ENCODE assay signal across 21 cellular contexts in the genomic region with DNA sequence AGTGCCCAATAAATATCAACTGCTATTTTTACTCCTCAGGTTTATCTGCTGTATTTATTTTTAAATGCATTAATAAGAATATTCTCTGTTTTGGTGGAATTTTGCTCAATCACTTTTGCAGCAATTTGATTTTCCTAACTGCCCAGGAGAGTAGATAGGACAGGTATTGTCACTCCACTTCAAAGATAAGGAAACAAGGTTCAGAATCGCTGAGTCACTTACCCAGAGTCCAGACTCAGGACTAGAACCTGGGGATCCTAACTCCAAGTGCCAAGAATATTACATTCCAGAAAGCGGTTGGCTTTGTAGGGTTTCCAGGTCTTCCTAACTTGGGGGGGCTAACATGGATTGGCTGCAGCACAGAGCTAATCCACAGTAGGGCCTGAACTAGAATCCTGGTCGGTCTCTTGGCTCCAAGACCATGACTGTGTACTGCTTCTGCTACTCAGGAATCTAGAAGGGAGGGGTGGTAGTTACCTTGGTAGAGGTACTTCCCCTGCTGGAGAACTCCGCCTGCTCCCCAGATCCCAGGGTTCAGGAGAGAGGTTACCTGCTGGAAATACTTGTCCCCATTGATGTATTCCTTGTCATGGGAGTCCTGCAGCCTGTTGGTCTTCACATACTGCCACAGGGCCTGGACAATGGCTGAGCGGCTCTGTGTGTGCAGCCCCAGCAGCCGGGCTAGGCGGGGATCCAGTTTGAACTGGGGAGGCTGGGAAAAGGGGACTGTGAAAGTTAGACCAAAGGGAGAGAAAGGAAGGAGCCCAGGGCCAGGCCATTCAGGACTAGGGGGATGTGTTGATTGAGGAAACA. TPM values are rescaled to one million over a fixed set of nuclear protein-coding genes. Genes with fewer than 3 reads are reported as not detected.
DNase-seq lines count a peak whose midpoint lies in the region; ATAC-seq, FAIRE-seq and TF ChIP-seq lines count a peak whose summit lies in the region.
"Had no signal": no experiment of that assay in that cellular context is flagged by ENCODE, and none has a peak within 500 bp of the region (broad histone marks: within the 10 kb centered on the region; RNA-seq: fewer than 3 reads in every experiment).

No MANE protein-coding gene starts in this region.

- TF ChIP-seq POLR2A in HepG2 (IDR thresholded peaks at IDR 0.05; ENCODE audit: insufficient read depth in 1 of 2, low read depth in 2 of 2, low read length in 2 of 2) (no peak), right lobe of liver (IDR thresholded peaks at IDR 0.05) (no peak)

- TF ChIP-seq CTCF in HepG2 (CRISPR knock-in tag; IDR thresholded peaks at IDR 0.05) (no peak), right lobe of liver (IDR thresholded peaks at IDR 0.05) (no peak), right atrium auricular region (IDR thresholded peaks at IDR 0.05) (no peak)

- H3K4me1 ChIP-seq in HepG2 (ENCODE audit: insufficient read depth, low read length): peaks cover 47% of the 10 kb centered on the region
- peaks cover 0 to 11% (median 0%) of the 10 kb centered on the region in 4 donors for H3K4me1 ChIP-seq in right lobe of liver
- peaks cover 0 to 56% of the 10 kb centered on the region in 2 donors for H3K4me1 ChIP-seq in right atrium auricular region
- peaks cover 31% of the 10 kb centered on the region for H3K4me1 ChIP-seq in stomach smooth muscle (ENCODE audit: control insufficient read depth, insufficient read depth, low read length)
- peaks cover 16% of the 10 kb centered on the region for H3K4me1 ChIP-seq in HAP-1

- ATAC-seq in HepG2 (no peak), right lobe of liver (no peak), GM21381 (IDR thresholded peaks at IDR 0.05; ENCODE audit: unreplicated experiment) (no peak), sciatic nerve (no peak)
- ATAC-seq: stimulated activated naive B cell treated with anti-CD40 and anti-IgM and Interleukin-4, amounts not matched to agents 10 μg/mL and 1 μg/mL and 100 μg/mL, for 72 hours had no signal

- intact Hi-C loops in HepG2 (cut with micrococcal nuclease; ENCODE audit: unreplicated experiment) (loop anchor here (10.0 kb wide), 1 partner anchor 156 kb away; a partner anchor contains a TSS), right lobe of liver (cut with DNase I) (no loop called here), sciatic nerve (cut with DNase I) (no loop called here)

- no peak overlapping the region for H3K4me3 ChIP-seq in HepG2 (replicated peaks in 1 of 3; ENCODE audit: insufficient read depth in 1 of 3, low read depth in 2 of 3, low read length in 3 of 3)
- no peak overlapping the region for H3K4me3 ChIP-seq in right lobe of liver
- no peak overlapping the region for H3K4me3 ChIP-seq in right atrium auricular region
- no peak overlapping the region for H3K4me3 ChIP-seq in stomach smooth muscle (ENCODE audit: low read length in 2 of 2)
- H3K4me3 ChIP-seq in HAP-1: no peak overlapping the region
- H3K4me3 ChIP-seq: SJSA1, thyroid gland had no signal

- TF ChIP-seq EP300 in HepG2 (IDR thresholded peaks at IDR 0.05; ENCODE audit: low read depth in 2 of 2, low read length in 2 of 2): no peak
- no peak for TF ChIP-seq EP300 in HepG2 (CRISPR knock-in tag; IDR thresholded peaks at IDR 0.05; ENCODE audit: borderline replicate concordance)

- 99% methylated on average over 6 of the region's 7 CpGs for WGBS in HepG2 (ENCODE audit: low lambda C conversion rate)
- WGBS in right lobe of liver (ENCODE audit: insufficient coverage, low coverage, low lambda C conversion rate, missing lambda C conversion rate): 94% methylated on average over 5 of the region's 7 CpGs

- no peak for TF ChIP-seq RAD21 in HepG2 (CRISPR knock-in tag; IDR thresholded peaks at IDR 0.05)

- no peak overlapping the region for H2AFZ ChIP-seq in HepG2 (ENCODE audit: low read length)

- H3K9ac ChIP-seq in HepG2 (ENCODE audit: insufficient read depth, low read depth, low read length) (no peak overlapping the region), stomach smooth muscle (ENCODE audit: low read length in 2 of 2) (no peak overlapping the region)

- H3K4me2 ChIP-seq in HepG2 (ENCODE audit: low read depth, low read length): no peak overlapping the region

- H3K79me2 ChIP-seq in HepG2 (ENCODE audit: insufficient read depth, low read length): no peaks in the 10 kb centered on the region

- in situ Hi-C loops in HepG2 (cut with HindIII; ENCODE audit: extremely low pct_ligation_motif_present, low pct_unique_long_range_greater_than_20kb): no loop called here
- in situ Hi-C loops in HAP-1 (cut with MboI; ENCODE audit: low sequenced_read_pairs): no loop called here

- BruUV-seq in HepG2 (replicated peaks; lab: Mats Ljungman, UMichigan): no TSS peak

- DNase-seq in HepG2 (ENCODE audit: low spot score) (no peak), right lobe of liver (no peak), M059J (ENCODE audit: low read depth) (peak; percentile 17), right atrium auricular region (ENCODE audit: low spot score) (no peak), sciatic nerve (ENCODE audit: low spot score) (no peak), HAP-1 (ENCODE audit: low spot score in 2 of 2) (no peak)
- DNase-seq: activated CD8-positive, alpha-beta memory T cell treated with anti-CD3 and anti-CD28 coated beads for 24 hours; Caco-2; caudate nucleus; EL; erythroblast; foreskin melanocyte; mesendoderm; NCI-H1417 treated with DMSO at 0.1 percent for 48 hours; NCI-H526 treated with DMSO at 0.1 percent for 48 hours; stimulated activated naive B cell treated with anti-CD40 and anti-IgM and Interleukin-4, amounts not matched to agents 10 μg/mL and 1 μg/mL and 100 μg/mL, for 72 hours; T-helper 9 cell; thyroid gland had no signal

- H3K36me3 ChIP-seq in HepG2 (replicated peaks in 1 of 2; ENCODE audit: control insufficient read depth in 1 of 2, insufficient read depth in 2 of 2, low read length in 2 of 2) (peaks cover 2 to 16% of the 10 kb centered on the region in 2 experiments; a peak in 4 of 5 replicates), right lobe of liver (peaks cover 0 to 16% (median 0%) of the 10 kb centered on the region in 4 donors), right atrium auricular region (peaks cover 63% of the 10 kb centered on the region), stomach smooth muscle (ENCODE audit: control insufficient read depth in 2 of 2, insufficient read depth in 2 of 2, low read length in 2 of 2) (peaks cover 25 to 51% of the 10 kb centered on the region in 2 donors), HAP-1 (replicated peaks) (peaks cover 50% of the 10 kb centered on the region)

- no peak for FAIRE-seq in HepG2 (lab: Jason Lieb, UNC)

- no peak overlapping the region for H3K27ac ChIP-seq in HepG2 (ENCODE audit: extremely low read length, insufficient read depth, low read length)
- H3K27ac ChIP-seq in right lobe of liver: no peak overlapping the region
- peak overlapping the region; percentile 11 to 37 for H3K27ac ChIP-seq in right atrium auricular region
- peak overlapping the region; percentile 31 for H3K27ac ChIP-seq in stomach smooth muscle (ENCODE audit: low read length)
- H3K27ac ChIP-seq: SJSA1, thyroid gland had no signal

- POLR2A ChIA-PET in HepG2 (lab: Yijun Ruan, JAX): interaction anchor here (1.8 kb wide), 1 partner anchor 8 kb away, joined by 5 read pairs; a partner anchor contains a TSS

- CTCF ChIA-PET in HepG2 (lab: Yijun Ruan, JAX; ENCODE audit: low intra/inter-chr PET ratio, low total read pairs): no interaction called here

- H3K9me3 ChIP-seq in HepG2 (ENCODE audit: low read length) (no peaks in the 10 kb centered on the region), right lobe of liver (no peaks in the 10 kb centered on the region), right atrium auricular region (no peaks in the 10 kb centered on the region), stomach smooth muscle (ENCODE audit: control insufficient read depth in 2 of 2, low read length in 2 of 2) (no peaks in the 10 kb centered on the region), HAP-1 (no peaks in the 10 kb centered on the region)
- H3K9me3 ChIP-seq: Caco-2, SJSA1, thyroid gland had no signal

- H3K27me3 ChIP-seq in HepG2 (ENCODE audit: control insufficient read depth in 1 of 2, insufficient read depth in 2 of 2, low read length in 2 of 2) (peaks cover 0 to 13% of the 10 kb centered on the region in 2 experiments; a peak in 3 of 5 replicates), right lobe of liver (peaks cover 0 to 8% of the 10 kb centered on the region in 2 donors), right atrium auricular region (peaks cover 0 to 3% of the 10 kb centered on the region in 2 donors), stomach smooth muscle (ENCODE audit: control insufficient read depth in 1 of 2, insufficient read depth in 2 of 2, low read length in 2 of 2) (no peaks in the 10 kb centered on the region), HAP-1 (ENCODE audit: low read depth) (no peaks in the 10 kb centered on the region)
- H3K27me3 ChIP-seq: SJSA1, thyroid gland had no signal

- no peaks in the 10 kb centered on the region for H4K20me1 ChIP-seq in HepG2 (ENCODE audit: insufficient read depth, low read length)

RNA-seq across cellular contexts. Expression of a gene that starts 7.3 kb away (rescaled TPM):
- total RNA-seq in HepG2 (2016; rRNA removed; fragmentation: Illumina TruSeq; extraction: Trizol): 0.53 and 0.62 TPM in 2 replicates
- total RNA-seq in HepG2 (2016; cell fraction: cytosol; rRNA removed; fragmentation: Illumina TruSeq; extraction: Trizol; ENCODE audit: low read depth): 0.79 and 1.2 TPM in 2 replicates
- 0.24 and 0.84 TPM in 2 replicates for total RNA-seq in HepG2 (2016; cell fraction: insoluble cytoplasmic fraction; rRNA removed; fragmentation: Illumina TruSeq; extraction: Trizol)
- total RNA-seq in HepG2 (2016; cell fraction: membrane; rRNA removed; fragmentation: Illumina TruSeq; extraction: Trizol): 0.86 and 1.2 TPM in 2 replicates
- 0.62 and 1.0 TPM in 2 replicates for total RNA-seq in HepG2 (2016; cell fraction: nucleus; rRNA removed; fragmentation: Illumina TruSeq; extraction: Trizol)
- polyA plus RNA-seq in HepG2 (2011; rRNA removed): 0.20 and 0.44 TPM in 2 replicates
- polyA plus RNA-seq in HepG2 (2011; cell fraction: cytosol; rRNA removed): 0.08 and 0.09 TPM in 2 replicates
- 1.7 and 2.4 TPM in 2 replicates for polyA plus RNA-seq in HepG2 (2011; cell fraction: nucleus; rRNA removed)
- polyA plus RNA-seq in HepG2 (2012): 3.8 and 4.0 TPM in 2 replicates
- 0.55 and 0.76 TPM in 2 replicates for polyA plus RNA-seq in HepG2 (2016; cell fraction: cytosol; fragmentation: Illumina TruSeq; extraction: Trizol; ENCODE audit: low read depth)
- polyA plus RNA-seq in HepG2 (2016; cell fraction: insoluble cytoplasmic fraction; fragmentation: Illumina TruSeq; extraction: Trizol; ENCODE audit: low read depth): 0.35 and 0.52 TPM in 2 replicates
- 0.62 and 0.80 TPM in 2 replicates for polyA plus RNA-seq in HepG2 (2016; cell fraction: membrane; fragmentation: Illumina TruSeq; extraction: Trizol; ENCODE audit: low read depth)
- 2.7 and 3.3 TPM in 2 replicates for polyA plus RNA-seq in HepG2 (2016; cell fraction: nucleus; fragmentation: Illumina TruSeq; extraction: Trizol; ENCODE audit: insufficient read depth, low read depth)
- 0.38 and 3.6 TPM in 2 replicates for polyA minus RNA-seq in HepG2 (2011; rRNA and poly(A)+ RNA removed; ENCODE audit: low replicate concordance)
- polyA minus RNA-seq in HepG2 (2011; cell fraction: cytosol; rRNA and poly(A)+ RNA removed): 1.1 TPM in 1 of 2 replicates, not detected in the other
- 0.25 and 0.64 TPM in 2 replicates for polyA minus RNA-seq in HepG2 (2011; cell fraction: nucleus; rRNA and poly(A)+ RNA removed)
- total RNA-seq in right lobe of liver: 1 to 10 TPM; 2.4 to 7.3 (median 2.7) TPM
- 3.2 and 4.3 TPM in 2 replicates for total RNA-seq in M059J (2014; rRNA removed; shearing (Covaris generic))
- 100 to 1,000 TPM in 1 of 2 donors, 10 to 100 TPM in 1; 81.5 to 125 TPM for total RNA-seq in right atrium auricular region
- total RNA-seq in sciatic nerve: 50.7 TPM

RNA-seq across cellular contexts. Expression of a gene that starts 8.9 kb away (rescaled TPM):
- total RNA-seq in HepG2 (2016; rRNA removed; fragmentation: Illumina TruSeq; extraction: Trizol) (10.2 and 21.5 TPM in 2 replicates), right lobe of liver (10 to 100 TPM; 11.9 to 20.7 (median 17.7) TPM), right atrium auricular region (10 to 100 TPM; 24.7 to 38.1 TPM), sciatic nerve (23.6 TPM)
- total RNA-seq in HepG2 (2016; cell fraction: cytosol; rRNA removed; fragmentation: Illumina TruSeq; extraction: Trizol; ENCODE audit: low read depth): 1.7 and 2.5 TPM in 2 replicates
- 9.4 and 21.0 TPM in 2 replicates for total RNA-seq in HepG2 (2016; cell fraction: insoluble cytoplasmic fraction; rRNA removed; fragmentation: Illumina TruSeq; extraction: Trizol)
- 5.8 and 7.3 TPM in 2 replicates for total RNA-seq in HepG2 (2016; cell fraction: membrane; rRNA removed; fragmentation: Illumina TruSeq; extraction: Trizol)
- total RNA-seq in HepG2 (2016; cell fraction: nucleus; rRNA removed; fragmentation: Illumina TruSeq; extraction: Trizol): 26.3 and 31.0 TPM in 2 replicates
- polyA plus RNA-seq in HepG2 (2011; rRNA removed): 15.4 and 22.5 TPM in 2 replicates
- polyA plus RNA-seq in HepG2 (2011; cell fraction: cytosol; rRNA removed): 13.1 and 17.3 TPM in 2 replicates
- polyA plus RNA-seq in HepG2 (2011; cell fraction: nucleus; rRNA removed): 62.4 and 64.6 TPM in 2 replicates
- 12.1 and 17.0 TPM in 2 replicates for polyA plus RNA-seq in HepG2 (2012)
- polyA plus RNA-seq in HepG2 (2016; cell fraction: cytosol; fragmentation: Illumina TruSeq; extraction: Trizol; ENCODE audit: low read depth): 1.1 and 1.3 TPM in 2 replicates
- 8.7 and 8.9 TPM in 2 replicates for polyA plus RNA-seq in HepG2 (2016; cell fraction: insoluble cytoplasmic fraction; fragmentation: Illumina TruSeq; extraction: Trizol; ENCODE audit: low read depth)
- polyA plus RNA-seq in HepG2 (2016; cell fraction: membrane; fragmentation: Illumina TruSeq; extraction: Trizol; ENCODE audit: low read depth): 3.0 and 4.1 TPM in 2 replicates
- polyA plus RNA-seq in HepG2 (2016; cell fraction: nucleus; fragmentation: Illumina TruSeq; extraction: Trizol; ENCODE audit: insufficient read depth, low read depth): 33.0 and 37.5 TPM in 2 replicates
- 28.1 and 43.5 TPM in 2 replicates for polyA minus RNA-seq in HepG2 (2011; rRNA and poly(A)+ RNA removed; ENCODE audit: low replicate concordance)
- polyA minus RNA-seq in HepG2 (2011; cell fraction: cytosol; rRNA and poly(A)+ RNA removed): 15.1 and 16.0 TPM in 2 replicates
- polyA minus RNA-seq in HepG2 (2011; cell fraction: nucleus; rRNA and poly(A)+ RNA removed): 30.7 and 33.6 TPM in 2 replicates
- 47.2 and 90.1 TPM in 2 replicates for total RNA-seq in M059J (2014; rRNA removed; shearing (Covaris generic))

RNA-seq across cellular contexts. Expression of a gene that starts 14.1 kb away (rescaled TPM):
- 42.5 and 43.0 TPM in 2 replicates for total RNA-seq in HepG2 (2016; rRNA removed; fragmentation: Illumina TruSeq; extraction: Trizol)
- 7.5 and 8.4 TPM in 2 replicates for total RNA-seq in HepG2 (2016; cell fraction: cytosol; rRNA removed; fragmentation: Illumina TruSeq; extraction: Trizol; ENCODE audit: low read depth)
- 41.2 and 42.3 TPM in 2 replicates for total RNA-seq in HepG2 (2016; cell fraction: insoluble cytoplasmic fraction; rRNA removed; fragmentation: Illumina TruSeq; extraction: Trizol)
- total RNA-seq in HepG2 (2016; cell fraction: membrane; rRNA removed; fragmentation: Illumina TruSeq; extraction: Trizol): 21.7 and 24.5 TPM in 2 replicates
- 22.4 and 24.6 TPM in 2 replicates for total RNA-seq in HepG2 (2016; cell fraction: nucleus; rRNA removed; fragmentation: Illumina TruSeq; extraction: Trizol)
- polyA plus RNA-seq in HepG2 (2011; rRNA removed): 16.3 and 18.5 TPM in 2 replicates
- 19.7 and 19.8 TPM in 2 replicates for polyA plus RNA-seq in HepG2 (2011; cell fraction: cytosol; rRNA removed)
- polyA plus RNA-seq in HepG2 (2011; cell fraction: nucleus; rRNA removed): 20.0 and 25.1 TPM in 2 replicates
- polyA plus RNA-seq in HepG2 (2012): 12.8 and 19.4 TPM in 2 replicates
- polyA plus RNA-seq in HepG2 (2016; cell fraction: cytosol; fragmentation: Illumina TruSeq; extraction: Trizol; ENCODE audit: low read depth): 5.7 and 6.2 TPM in 2 replicates
- polyA plus RNA-seq in HepG2 (2016; cell fraction: insoluble cytoplasmic fraction; fragmentation: Illumina TruSeq; extraction: Trizol; ENCODE audit: low read depth): 26.4 and 36.5 TPM in 2 replicates
- polyA plus RNA-seq in HepG2 (2016; cell fraction: membrane; fragmentation: Illumina TruSeq; extraction: Trizol; ENCODE audit: low read depth): 12.8 and 14.1 TPM in 2 replicates
- polyA plus RNA-seq in HepG2 (2016; cell fraction: nucleus; fragmentation: Illumina TruSeq; extraction: Trizol; ENCODE audit: insufficient read depth, low read depth): 33.8 and 36.4 TPM in 2 replicates
- 23.8 and 78.9 TPM in 2 replicates for polyA minus RNA-seq in HepG2 (2011; rRNA and poly(A)+ RNA removed; ENCODE audit: low replicate concordance)
- 9.2 and 9.3 TPM in 2 replicates for polyA minus RNA-seq in HepG2 (2011; cell fraction: cytosol; rRNA and poly(A)+ RNA removed)
- 13.9 and 19.9 TPM in 2 replicates for polyA minus RNA-seq in HepG2 (2011; cell fraction: nucleus; rRNA and poly(A)+ RNA removed)
- total RNA-seq in right lobe of liver: 10 to 100 TPM in 4 of 6 experiments, 1 to 10 TPM in 2; 7.3 to 22.3 (median 11.4) TPM
- 65.0 and 74.0 TPM in 2 replicates for total RNA-seq in M059J (2014; rRNA removed; shearing (Covaris generic))
- total RNA-seq in right atrium auricular region: 10 to 100 TPM; 29.7 to 38.6 TPM
- 20.8 TPM for total RNA-seq in sciatic nerve

RNA-seq across cellular contexts. Expression of a gene that starts 30.9 kb away (rescaled TPM):
- total RNA-seq in HepG2 (2016; rRNA removed; fragmentation: Illumina TruSeq; extraction: Trizol) (not detected in 2 replicates), right lobe of liver (not detected), right atrium auricular region (not detected), sciatic nerve (not detected)
- total RNA-seq in HepG2 (2016; cell fraction: cytosol; rRNA removed; fragmentation: Illumina TruSeq; extraction: Trizol; ENCODE audit: low read depth): not detected in 2 replicates
- not detected in 2 replicates for total RNA-seq in HepG2 (2016; cell fraction: insoluble cytoplasmic fraction; rRNA removed; fragmentation: Illumina TruSeq; extraction: Trizol)
- not detected in 2 replicates for total RNA-seq in HepG2 (2016; cell fraction: membrane; rRNA removed; fragmentation: Illumina TruSeq; extraction: Trizol)
- total RNA-seq in HepG2 (2016; cell fraction: nucleus; rRNA removed; fragmentation: Illumina TruSeq; extraction: Trizol): not detected in 2 replicates
- not detected in 2 replicates for polyA plus RNA-seq in HepG2 (2011; rRNA removed)
- polyA plus RNA-seq in HepG2 (2011; cell fraction: cytosol; rRNA removed): not detected in 2 replicates
- polyA plus RNA-seq in HepG2 (2011; cell fraction: nucleus; rRNA removed): not detected in 2 replicates
- not detected in 2 replicates for polyA plus RNA-seq in HepG2 (2012)
- not detected in 2 replicates for polyA plus RNA-seq in HepG2 (2016; cell fraction: cytosol; fragmentation: Illumina TruSeq; extraction: Trizol; ENCODE audit: low read depth)
- not detected in 2 replicates for polyA plus RNA-seq in HepG2 (2016; cell fraction: insoluble cytoplasmic fraction; fragmentation: Illumina TruSeq; extraction: Trizol; ENCODE audit: low read depth)
- not detected in 2 replicates for polyA plus RNA-seq in HepG2 (2016; cell fraction: membrane; fragmentation: Illumina TruSeq; extraction: Trizol; ENCODE audit: low read depth)
- not detected in 2 replicates for polyA plus RNA-seq in HepG2 (2016; cell fraction: nucleus; fragmentation: Illumina TruSeq; extraction: Trizol; ENCODE audit: insufficient read depth, low read depth)
- polyA minus RNA-seq in HepG2 (2011; rRNA and poly(A)+ RNA removed; ENCODE audit: low replicate concordance): not detected in 2 replicates
- not detected in 2 replicates for polyA minus RNA-seq in HepG2 (2011; cell fraction: cytosol; rRNA and poly(A)+ RNA removed)
- 1.4 and 1.7 TPM in 2 replicates for polyA minus RNA-seq in HepG2 (2011; cell fraction: nucleus; rRNA and poly(A)+ RNA removed)
- not detected in 2 replicates for total RNA-seq in M059J (2014; rRNA removed; shearing (Covaris generic))
- total RNA-seq: Caco-2, SJSA1, thyroid gland had no signal

RNA-seq across cellular contexts. Expression of a gene that starts 54.1 kb away (rescaled TPM):
- not detected in 2 replicates for total RNA-seq in HepG2 (2016; rRNA removed; fragmentation: Illumina TruSeq; extraction: Trizol)
- not detected in 2 replicates for total RNA-seq in HepG2 (2016; cell fraction: cytosol; rRNA removed; fragmentation: Illumina TruSeq; extraction: Trizol; ENCODE audit: low read depth)
- not detected in 2 replicates for total RNA-seq in HepG2 (2016; cell fraction: insoluble cytoplasmic fraction; rRNA removed; fragmentation: Illumina TruSeq; extraction: Trizol)
- not detected in 2 replicates for total RNA-seq in HepG2 (2016; cell fraction: membrane; rRNA removed; fragmentation: Illumina TruSeq; extraction: Trizol)
- total RNA-seq in HepG2 (2016; cell fraction: nucleus; rRNA removed; fragmentation: Illumina TruSeq; extraction: Trizol): not detected in 2 replicates
- polyA plus RNA-seq in HepG2 (2011; rRNA removed): not detected in 2 replicates
- not detected in 2 replicates for polyA plus RNA-seq in HepG2 (2011; cell fraction: cytosol; rRNA removed)
- not detected in 2 replicates for polyA plus RNA-seq in HepG2 (2011; cell fraction: nucleus; rRNA removed)
- not detected in 2 replicates for polyA plus RNA-seq in HepG2 (2012)
- polyA plus RNA-seq in HepG2 (2016; cell fraction: cytosol; fragmentation: Illumina TruSeq; extraction: Trizol; ENCODE audit: low read depth): not detected in 2 replicates
- not detected in 2 replicates for polyA plus RNA-seq in HepG2 (2016; cell fraction: insoluble cytoplasmic fraction; fragmentation: Illumina TruSeq; extraction: Trizol; ENCODE audit: low read depth)
- polyA plus RNA-seq in HepG2 (2016; cell fraction: membrane; fragmentation: Illumina TruSeq; extraction: Trizol; ENCODE audit: low read depth): not detected in 2 replicates
- not detected in 2 replicates for polyA plus RNA-seq in HepG2 (2016; cell fraction: nucleus; fragmentation: Illumina TruSeq; extraction: Trizol; ENCODE audit: insufficient read depth, low read depth)
- not detected in 2 replicates for polyA minus RNA-seq in HepG2 (2011; rRNA and poly(A)+ RNA removed; ENCODE audit: low replicate concordance)
- polyA minus RNA-seq in HepG2 (2011; cell fraction: cytosol; rRNA and poly(A)+ RNA removed): not detected in 2 replicates
- polyA minus RNA-seq in HepG2 (2011; cell fraction: nucleus; rRNA and poly(A)+ RNA removed): not detected in 2 replicates
- total RNA-seq in right lobe of liver: not detected
- total RNA-seq in M059J (2014; rRNA removed; shearing (Covaris generic)): not detected in 2 replicates
- 10 to 100 TPM in 1 of 2 donors, 1 to 10 TPM in 1; 4.0 to 11.6 TPM for total RNA-seq in right atrium auricular region
- total RNA-seq in sciatic nerve: not detected
- total RNA-seq: Caco-2, SJSA1, thyroid gland had no signal

Comparison
In these comparisons a context has a peak if more than half of its experiments do, and no peak if none do; other contexts are left out.
1. H3K27ac ChIP-seq: peak in right atrium auricular region (2 of 2) and stomach smooth muscle (single experiment); none in HepG2 (single experiment) and right lobe of liver (0 of 3).